Comparison of ENCODE assay signal across 14 cellular contexts in genomic region chr12:97681612-97682504, GRCh38.
DNase-seq lines count a peak whose midpoint lies in the region; ATAC-seq lines count a peak whose summit lies in the region.
"Had no signal": no experiment of that assay in that cellular context is flagged by ENCODE, and none has a peak within 500 bp of the region (broad histone marks: within the 10 kb centered on the region; RNA-seq: fewer than 3 reads in every experiment).

No MANE protein-coding gene starts in this region.

- DNase-seq in activated CD4-positive, alpha-beta T cell treated with anti-CD3 and anti-CD28 coated beads, Interleukin-2, amount 10 ng/mL, durations not matched to agents 24 days and 14 days, result no peak
- DNase-seq in activated CD4-positive, alpha-beta T cell treated with anti-CD3 and anti-CD28 coated beads, Interleukin-2, amount 50 U/mL, for 1 hour, result no peak
- DNase-seq in stimulated activated naive CD8-positive, alpha-beta T cell treated with anti-CD3 and anti-CD28 coated beads, Interleukin-15, Interleukin-2, amounts not matched to agents 100 U/mL and 50 U/mL, for 24 hours, result no peak
- DNase-seq in NOMO-1 treated with DMSO at 0.1 percent for 48 hours (lab: John Stamatoyannopoulos, UW; ENCODE audit: unreplicated experiment) (no peak), NCI-H526 treated with DMSO at 0.1 percent for 48 hours (lab: John Stamatoyannopoulos, UW) (no peak), T-cell (no peak)
- DNase-seq: activated CD4-positive, alpha-beta T cell treated with anti-CD3 and anti-CD28 coated beads for 1 hour; aorta; dorsolateral prefrontal cortex; HFFc6; lower lobe of right lung had no signal

- H3K4me3 Mint-ChIP-seq in activated CD4-positive, alpha-beta T cell treated with anti-CD3 and anti-CD28 coated beads, Interleukin-2, amount 10 ng/mL, durations not matched to agents 24 days and 14 days, result no peak overlapping the region
- no peak overlapping the region for H3K4me3 Mint-ChIP-seq in T-cell
- H3K4me3 Mint-ChIP-seq: activated T-helper 1 cell treated with anti-CD3 and anti-CD28 coated beads, Interleukin-12 subunit alpha, Interleukin-12 subunit beta, Interleukin-2, Interleukin-4 antibody, amounts not matched to agents 30 ng/mL and 10 ng/mL and 1 ng/mL, durations not matched to agents 14 hours and 24 hours and 36 hours; HFFc6 had no signal

- H3K27ac Mint-ChIP-seq in activated CD4-positive, alpha-beta T cell treated with anti-CD3 and anti-CD28 coated beads, Interleukin-2, amount 10 ng/mL, durations not matched to agents 24 days and 14 days, result peak overlapping the region; percentile 41
- H3K27ac Mint-ChIP-seq in T-cell, result no peak overlapping the region
- H3K27ac Mint-ChIP-seq: activated T-helper 1 cell treated with anti-CD3 and anti-CD28 coated beads, Interleukin-12 subunit alpha, Interleukin-12 subunit beta, Interleukin-2, Interleukin-4 antibody, amounts not matched to agents 30 ng/mL and 10 ng/mL and 1 ng/mL, durations not matched to agents 14 hours and 24 hours and 36 hours; HFFc6 had no signal

- POLR2A ChIA-PET in T-cell (lab: Charles Lee), result no interaction called here

- no peaks in the 10 kb centered on the region for H3K4me1 Mint-ChIP-seq in activated CD4-positive, alpha-beta T cell treated with anti-CD3 and anti-CD28 coated beads, Interleukin-2, amount 10 ng/mL, durations not matched to agents 24 days and 14 days
- no peaks in the 10 kb centered on the region for H3K4me1 Mint-ChIP-seq in T-cell

- CTCF ChIA-PET in T-cell (lab: Charles Lee), result no interaction called here

- H3K27me3 Mint-ChIP-seq in activated CD4-positive, alpha-beta T cell treated with anti-CD3 and anti-CD28 coated beads, Interleukin-2, amount 10 ng/mL, durations not matched to agents 24 days and 14 days, result no peaks in the 10 kb centered on the region
- no peaks in the 10 kb centered on the region for H3K27me3 Mint-ChIP-seq in T-cell

- intact Hi-C loops in activated CD4-positive, alpha-beta T cell treated with anti-CD3 and anti-CD28 coated beads, Interleukin-2, amount 10 ng/mL, durations not matched to agents 24 days and 14 days (cut with micrococcal nuclease), result no loop called here

- H3K36me3 Mint-ChIP-seq in activated CD4-positive, alpha-beta T cell treated with anti-CD3 and anti-CD28 coated beads, Interleukin-2, amount 10 ng/mL, durations not matched to agents 24 days and 14 days (ENCODE audit: low read depth), result no peaks in the 10 kb centered on the region
- H3K36me3 Mint-ChIP-seq in T-cell, result no peaks in the 10 kb centered on the region

- peak; percentile 55 for ATAC-seq in GM21786 (IDR thresholded peaks at IDR 0.05; ENCODE audit: unreplicated experiment)
- ATAC-seq in HG03378 (IDR thresholded peaks at IDR 0.05; ENCODE audit: unreplicated experiment), result peak; percentile 96
- peak; percentile 89 for ATAC-seq in stimulated activated naive CD8-positive, alpha-beta T cell treated with anti-CD3 and anti-CD28 coated beads, Interleukin-15, Interleukin-2, amounts not matched to agents 100 U/mL and 50 U/mL, for 24 hours
- ATAC-seq in T-cell (replicated peaks in 1 of 4), result no peak

- peaks cover 4% of the 10 kb centered on the region for H3K9me3 Mint-ChIP-seq in activated CD4-positive, alpha-beta T cell treated with anti-CD3 and anti-CD28 coated beads, Interleukin-2, amount 10 ng/mL, durations not matched to agents 24 days and 14 days
- peaks cover 0 to 4% (median 3%) of the 10 kb centered on the region in 3 donors for H3K9me3 Mint-ChIP-seq in T-cell
- H3K9me3 Mint-ChIP-seq: activated T-helper 1 cell treated with anti-CD3 and anti-CD28 coated beads, Interleukin-12 subunit alpha, Interleukin-12 subunit beta, Interleukin-2, Interleukin-4 antibody, amounts not matched to agents 30 ng/mL and 10 ng/mL and 1 ng/mL, durations not matched to agents 14 hours and 24 hours and 36 hours had no signal

Comparison
In these comparisons a context has a peak if more than half of its experiments do, and no peak if none do; other contexts are left out.
1. ATAC-seq: peak in GM21786 (single experiment), HG03378 (single experiment) and stimulated activated naive CD8-positive, alpha-beta T cell treated with anti-CD3 and anti-CD28 coated beads, Interleukin-15, Interleukin-2, amounts not matched to agents 100 U/mL and 50 U/mL, for 24 hours (single experiment); none in T-cell (0 of 4).